In the genomic region with DNA sequence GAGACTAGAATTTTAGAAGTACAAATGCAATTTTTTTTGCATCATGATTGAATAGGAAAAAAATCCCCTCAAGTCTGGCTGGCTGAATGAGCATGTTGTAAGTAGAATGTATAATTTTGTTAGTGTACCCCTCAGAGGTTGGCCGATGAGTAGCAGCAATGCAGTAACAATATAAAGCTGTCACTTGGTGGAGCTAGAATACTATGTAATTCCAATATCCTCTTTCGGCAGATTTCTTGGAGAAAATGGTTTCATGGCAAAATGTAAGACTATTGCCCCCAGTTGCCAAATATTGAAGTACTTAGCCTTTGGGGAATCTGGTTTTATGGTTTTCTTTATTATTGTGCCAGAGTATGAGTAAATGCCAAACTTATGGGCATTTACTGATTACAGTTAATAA, we compare ENCODE assay signal across 9 cellular contexts. TPM values are rescaled to one million over a fixed set of nuclear protein-coding genes. Genes with fewer than 3 reads are reported as not detected.
A peak's percentile ranks its signal among the peaks of the same experiment; 100 is the strongest.
DNase-seq lines count a peak whose midpoint lies in the region; ATAC-seq lines count a peak whose summit lies in the region.
"Had no signal": no experiment of that assay in that cellular context is flagged by ENCODE, and none has a peak within 500 bp of the region (broad histone marks: within the 10 kb centered on the region; RNA-seq: fewer than 3 reads in every experiment).

No MANE protein-coding gene starts in this region.

- H3K4me1 Mint-ChIP-seq in activated T-helper 2 cell treated with anti-CD3 and anti-CD28 coated beads, Interferon-gamma antibody, Interleukin-2, Interleukin-4, amounts not matched to agents 10 μg/mL and 5 μg/mL and 100 μg/mL, durations not matched to agents 14 hours and 24 hours and 36 hours (ENCODE audit: low read depth): no peaks in the 10 kb centered on the region
- no peaks in the 10 kb centered on the region for H3K4me1 Mint-ChIP-seq in activated CD8-positive, alpha-beta T cell treated with anti-CD3 and anti-CD28 coated beads, Interleukin-2, amount 10 ng/mL, durations not matched to agents 7 days and 5 days (ENCODE audit: low read depth)
- H3K4me1 Mint-ChIP-seq in activated CD4-positive, alpha-beta memory T cell treated with anti-CD3 and anti-CD28 coated beads, Interleukin-2, amount 10 ng/mL, durations not matched to agents 7 days and 5 days: no peaks in the 10 kb centered on the region
- H3K4me1 Mint-ChIP-seq: central memory CD8-positive, alpha-beta T cell had no signal

- no peaks in the 10 kb centered on the region for H3K9me3 Mint-ChIP-seq in activated T-helper 2 cell treated with anti-CD3 and anti-CD28 coated beads, Interferon-gamma antibody, Interleukin-2, Interleukin-4, amounts not matched to agents 10 μg/mL and 5 μg/mL and 100 μg/mL, durations not matched to agents 14 hours and 24 hours and 36 hours
- H3K9me3 Mint-ChIP-seq in activated CD8-positive, alpha-beta T cell treated with anti-CD3 and anti-CD28 coated beads, Interleukin-2, amount 10 ng/mL, durations not matched to agents 7 days and 5 days (ENCODE audit: insufficient read depth): no peaks in the 10 kb centered on the region
- H3K9me3 Mint-ChIP-seq in activated CD4-positive, alpha-beta memory T cell treated with anti-CD3 and anti-CD28 coated beads, Interleukin-2, amount 10 ng/mL, durations not matched to agents 7 days and 5 days: no peaks in the 10 kb centered on the region
- H3K9me3 Mint-ChIP-seq: central memory CD8-positive, alpha-beta T cell had no signal

- intact Hi-C loops in activated T-helper 2 cell treated with anti-CD3 and anti-CD28 coated beads, Interferon-gamma antibody, Interleukin-2, Interleukin-4, amounts not matched to agents 10 μg/mL and 5 μg/mL and 100 μg/mL, durations not matched to agents 14 hours and 24 hours and 36 hours (cut with micrococcal nuclease): no loop called here

- ATAC-seq in HG03565 (IDR thresholded peaks at IDR 0.05; ENCODE audit: unreplicated experiment): peak; percentile 47
- no peak for ATAC-seq in activated CD8-positive, alpha-beta T cell treated with anti-CD3 and anti-CD28 coated beads, Interleukin-2, amount 10 ng/mL, durations not matched to agents 7 days and 5 days

- H3K27ac Mint-ChIP-seq in activated T-helper 2 cell treated with anti-CD3 and anti-CD28 coated beads, Interferon-gamma antibody, Interleukin-2, Interleukin-4, amounts not matched to agents 10 μg/mL and 5 μg/mL and 100 μg/mL, durations not matched to agents 14 hours and 24 hours and 36 hours: no peak overlapping the region
- H3K27ac Mint-ChIP-seq in activated CD8-positive, alpha-beta T cell treated with anti-CD3 and anti-CD28 coated beads, Interleukin-2, amount 10 ng/mL, durations not matched to agents 7 days and 5 days: no peak overlapping the region
- no peak overlapping the region for H3K27ac Mint-ChIP-seq in activated CD4-positive, alpha-beta memory T cell treated with anti-CD3 and anti-CD28 coated beads, Interleukin-2, amount 10 ng/mL, durations not matched to agents 7 days and 5 days

- H3K36me3 Mint-ChIP-seq in activated T-helper 2 cell treated with anti-CD3 and anti-CD28 coated beads, Interferon-gamma antibody, Interleukin-2, Interleukin-4, amounts not matched to agents 10 μg/mL and 5 μg/mL and 100 μg/mL, durations not matched to agents 14 hours and 24 hours and 36 hours (ENCODE audit: low read depth): no peaks in the 10 kb centered on the region
- no peaks in the 10 kb centered on the region for H3K36me3 Mint-ChIP-seq in activated CD8-positive, alpha-beta T cell treated with anti-CD3 and anti-CD28 coated beads, Interleukin-2, amount 10 ng/mL, durations not matched to agents 7 days and 5 days (ENCODE audit: low read depth)
- no peaks in the 10 kb centered on the region for H3K36me3 Mint-ChIP-seq in activated CD4-positive, alpha-beta memory T cell treated with anti-CD3 and anti-CD28 coated beads, Interleukin-2, amount 10 ng/mL, durations not matched to agents 7 days and 5 days (ENCODE audit: low read depth)

- POLR2A ChIA-PET in activated CD8-positive, alpha-beta T cell treated with anti-CD3 and anti-CD28 coated beads, Interleukin-2, amount 10 ng/mL, durations not matched to agents 7 days and 5 days (lab: Charles Lee): no interaction called here
- POLR2A ChIA-PET in activated CD4-positive, alpha-beta memory T cell treated with anti-CD3 and anti-CD28 coated beads, Interleukin-2, amount 10 ng/mL, durations not matched to agents 7 days and 5 days (lab: Charles Lee): no interaction called here

- DNase-seq in AG20443 (ENCODE audit: low spot score) (peak; percentile 22), SK-N-DZ (ENCODE audit: low spot score) (peak; percentile 64), glomerular visceral epithelial cell (ENCODE audit: extremely low spot score) (peak; percentile 25), HPDE6-E6E7 (ENCODE audit: extremely low spot score) (no peak)
- DNase-seq in activated T-helper 2 cell treated with anti-CD3 and anti-CD28 coated beads, Interferon-gamma antibody, Interleukin-2, Interleukin-4, amounts not matched to agents 10 μg/mL and 5 μg/mL and 100 μg/mL, durations not matched to agents 14 hours and 24 hours and 36 hours (ENCODE audit: low spot score): no peak
- DNase-seq in activated CD8-positive, alpha-beta T cell treated with anti-CD3 and anti-CD28 coated beads, Interleukin-2, amount 10 ng/mL, durations not matched to agents 7 days and 5 days: no peak
- DNase-seq in activated CD4-positive, alpha-beta memory T cell treated with anti-CD3 and anti-CD28 coated beads, Interleukin-2, amount 10 ng/mL, durations not matched to agents 7 days and 5 days: no peak

- CTCF ChIA-PET in activated CD8-positive, alpha-beta T cell treated with anti-CD3 and anti-CD28 coated beads, Interleukin-2, amount 10 ng/mL, durations not matched to agents 7 days and 5 days (lab: Charles Lee): interaction anchor here (0.9 kb wide), 1 partner anchor 10 kb away, joined by 3 read pairs; no protein-coding TSS in a partner anchor
- CTCF ChIA-PET in activated CD4-positive, alpha-beta memory T cell treated with anti-CD3 and anti-CD28 coated beads, Interleukin-2, amount 10 ng/mL, durations not matched to agents 7 days and 5 days (lab: Charles Lee): no interaction called here

- peaks cover 16% of the 10 kb centered on the region for H3K27me3 Mint-ChIP-seq in activated T-helper 2 cell treated with anti-CD3 and anti-CD28 coated beads, Interferon-gamma antibody, Interleukin-2, Interleukin-4, amounts not matched to agents 10 μg/mL and 5 μg/mL and 100 μg/mL, durations not matched to agents 14 hours and 24 hours and 36 hours (ENCODE audit: low read depth)
- H3K27me3 Mint-ChIP-seq in activated CD8-positive, alpha-beta T cell treated with anti-CD3 and anti-CD28 coated beads, Interleukin-2, amount 10 ng/mL, durations not matched to agents 7 days and 5 days (ENCODE audit: low read depth): peaks cover 13% of the 10 kb centered on the region
- H3K27me3 Mint-ChIP-seq in activated CD4-positive, alpha-beta memory T cell treated with anti-CD3 and anti-CD28 coated beads, Interleukin-2, amount 10 ng/mL, durations not matched to agents 7 days and 5 days: no peaks in the 10 kb centered on the region
- H3K27me3 Mint-ChIP-seq: central memory CD8-positive, alpha-beta T cell had no signal

- H3K4me3 Mint-ChIP-seq in activated T-helper 2 cell treated with anti-CD3 and anti-CD28 coated beads, Interferon-gamma antibody, Interleukin-2, Interleukin-4, amounts not matched to agents 10 μg/mL and 5 μg/mL and 100 μg/mL, durations not matched to agents 14 hours and 24 hours and 36 hours (ENCODE audit: low read depth): no peak overlapping the region
- H3K4me3 Mint-ChIP-seq in activated CD8-positive, alpha-beta T cell treated with anti-CD3 and anti-CD28 coated beads, Interleukin-2, amount 10 ng/mL, durations not matched to agents 7 days and 5 days: no peak overlapping the region
- no peak overlapping the region for H3K4me3 Mint-ChIP-seq in activated CD4-positive, alpha-beta memory T cell treated with anti-CD3 and anti-CD28 coated beads, Interleukin-2, amount 10 ng/mL, durations not matched to agents 7 days and 5 days
- H3K4me3 Mint-ChIP-seq: central memory CD8-positive, alpha-beta T cell had no signal

RNA-seq across cellular contexts. Expression of a gene that starts 39.8 kb away (rescaled TPM):
- polyA plus RNA-seq in SK-N-DZ (2014; cell fraction: cytosol; rRNA removed): 23.1 and 28.5 TPM in 2 replicates
- 18.1 and 19.7 TPM in 2 replicates for polyA plus RNA-seq in SK-N-DZ (2014; cell fraction: nucleus; rRNA removed)
- 19.2 and 20.8 TPM in 2 replicates for total RNA-seq in activated T-helper 2 cell treated with anti-CD3 and anti-CD28 coated beads, Interferon-gamma antibody, Interleukin-2, Interleukin-4, amounts not matched to agents 10 μg/mL and 5 μg/mL and 100 μg/mL, durations not matched to agents 14 hours and 24 hours and 36 hours
- total RNA-seq in activated CD8-positive, alpha-beta T cell treated with anti-CD3 and anti-CD28 coated beads, Interleukin-2, amount 10 ng/mL, durations not matched to agents 7 days and 5 days: 10 to 100 TPM; 43.6 to 43.7 TPM
- total RNA-seq in activated CD4-positive, alpha-beta memory T cell treated with anti-CD3 and anti-CD28 coated beads, Interleukin-2, amount 10 ng/mL, durations not matched to agents 7 days and 5 days: 10 to 100 TPM; 38.3 to 39.4 TPM

Comparison
In these comparisons a context has a peak if more than half of its experiments do, and no peak if none do; other contexts are left out.
1. DNase-seq: peak in AG20443 (single experiment), SK-N-DZ (single experiment) and glomerular visceral epithelial cell (single experiment); none in HPDE6-E6E7 (single experiment), activated T-helper 2 cell treated with anti-CD3 and anti-CD28 coated beads, Interferon-gamma antibody, Interleukin-2, Interleukin-4, amounts not matched to agents 10 μg/mL and 5 μg/mL and 100 μg/mL, durations not matched to agents 14 hours and 24 hours and 36 hours (single experiment), activated CD8-positive, alpha-beta T cell treated with anti-CD3 and anti-CD28 coated beads, Interleukin-2, amount 10 ng/mL, durations not matched to agents 7 days and 5 days (single experiment) and activated CD4-positive, alpha-beta memory T cell treated with anti-CD3 and anti-CD28 coated beads, Interleukin-2, amount 10 ng/mL, durations not matched to agents 7 days and 5 days (single experiment).